15 cellular contexts compared by ENCODE assay signal in genomic region chr3:110436209-110436608, GRCh38.
A peak's percentile ranks its signal among the peaks of the same experiment; 100 is the strongest.
DNase-seq lines count a peak whose midpoint lies in the region; ATAC-seq and TF ChIP-seq lines count a peak whose summit lies in the region.
"Had no signal": no experiment of that assay in that cellular context is flagged by ENCODE, and none has a peak within 500 bp of the region (broad histone marks: within the 10 kb centered on the region; RNA-seq: fewer than 3 reads in every experiment).

No MANE protein-coding gene starts in this region.

- CTCF ChIA-PET in HCT116 (lab: Charles Lee), result no interaction called here

- H2AFZ ChIP-seq in HCT116 (ENCODE audit: low read depth, low read length, poor library complexity, severe bottlenecking), result peak overlapping the region; percentile 92

- H3K9me3 ChIP-seq in HCT116 (ENCODE audit: control insufficient read depth in 1 of 2, insufficient read depth in 1 of 2, low read depth in 1 of 2, low read length in 2 of 2) (no peaks in the 10 kb centered on the region), right lobe of liver (no peaks in the 10 kb centered on the region)
- H3K9me3 ChIP-seq: BLaER1 treated with 17β-estradiol and CSF1 and Interleukin-3, amounts not matched to agents 10 nM and 100 nM had no signal

- no peak overlapping the region for H3K4me2 ChIP-seq in HCT116 (ENCODE audit: low read length)
- H3K4me2 ChIP-seq: BLaER1 treated with 17β-estradiol and CSF1 and Interleukin-3, amounts not matched to agents 10 nM and 100 nM had no signal

- H3K36me3 ChIP-seq in HCT116 (ENCODE audit: control insufficient read depth in 1 of 2, insufficient read depth in 2 of 2, low read length in 2 of 2), result no peaks in the 10 kb centered on the region
- H3K36me3 ChIP-seq in right lobe of liver, result no peaks in the 10 kb centered on the region
- H3K36me3 ChIP-seq: BLaER1 treated with 17β-estradiol and CSF1 and Interleukin-3, amounts not matched to agents 10 nM and 100 nM had no signal

- TF ChIP-seq POLR2A in HCT116 (IDR thresholded peaks at IDR 0.05; ENCODE audit: borderline replicate concordance, extremely low read depth, insufficient read depth, insufficient read length) (no peak), right lobe of liver (IDR thresholded peaks at IDR 0.05) (no peak)

- TF ChIP-seq CTCF in HCT116 (IDR thresholded peaks at IDR 0.05 in 2 of 3, conservative IDR thresholded peaks at IDR 0.05 in 1 of 3; ENCODE audit: borderline replicate concordance in 1 of 3, insufficient read depth in 1 of 3, low read depth in 2 of 3, low read length in 2 of 3), result no peak
- TF ChIP-seq CTCF in right lobe of liver (IDR thresholded peaks at IDR 0.05), result no peak

- H3K9ac ChIP-seq in HCT116 (ENCODE audit: low read length), result no peak overlapping the region
- H3K9ac ChIP-seq: BLaER1 treated with 17β-estradiol and CSF1 and Interleukin-3, amounts not matched to agents 10 nM and 100 nM had no signal

- 28% methylated on average over 3 of the region's 3 CpGs for WGBS in right lobe of liver (ENCODE audit: insufficient coverage, low coverage, low lambda C conversion rate, missing lambda C conversion rate)

- H3K79me2 ChIP-seq in HCT116 (ENCODE audit: insufficient read depth, low read length), result no peaks in the 10 kb centered on the region

- no peaks in the 10 kb centered on the region for H3K9me2 ChIP-seq in HCT116 (ENCODE audit: insufficient read depth)

- RAD21 ChIA-PET in HCT116 (lab: Charles Lee; ENCODE audit: low non-redundant PET in 1 of 2, low total read pairs in 2 of 2, uncharacterized antibody in 2 of 2, unreplicated experiment in 2 of 2), result no interaction called here

- POLR2A ChIA-PET in HCT116 (lab: Charles Lee), result no interaction called here

- DNase-seq in HCT116 (ENCODE audit: low read depth, low spot score) (no peak), left colon (no peak), right lobe of liver (no peak), NCI-H2081 (lab: John Stamatoyannopoulos, UW) (no peak), DMS79 treated with DMSO at 0.1 percent for 48 hours (lab: John Stamatoyannopoulos, UW) (no peak)
- DNase-seq: Calu3; CD8-positive, alpha-beta T cell; DND-41; EL; H7; KG1 had no signal

- no TSS peak for BruUV-seq in HCT116 (replicated peaks; lab: Mats Ljungman, UMichigan)

- H3K27me3 ChIP-seq in HCT116 (ENCODE audit: insufficient read depth, low read length) (no peaks in the 10 kb centered on the region), right lobe of liver (no peaks in the 10 kb centered on the region)
- H3K27me3 ChIP-seq: BLaER1 treated with 17β-estradiol and CSF1 and Interleukin-3, amounts not matched to agents 10 nM and 100 nM had no signal

- H3K4me3 ChIP-seq in HCT116 (replicated peaks in 1 of 2; ENCODE audit: low read depth in 1 of 2, low read length in 2 of 2) (no peak overlapping the region), right lobe of liver (no peak overlapping the region)
- H3K4me3 ChIP-seq: BLaER1 treated with 17β-estradiol and CSF1 and Interleukin-3, amounts not matched to agents 10 nM and 100 nM; GM12878 had no signal

- H3K27ac ChIP-seq in HCT116 (ENCODE audit: low read depth, low read length) (no peak overlapping the region), right lobe of liver (no peak overlapping the region)
- H3K27ac ChIP-seq: BLaER1 treated with 17β-estradiol and CSF1 and Interleukin-3, amounts not matched to agents 10 nM and 100 nM had no signal

- intact Hi-C loops in HCT116 (cut with micrococcal nuclease) (no loop called here), left colon (cut with DNase I, micrococcal nuclease) (no loop called here), right lobe of liver (cut with DNase I) (no loop called here)

- no peak for TF ChIP-seq RAD21 in HCT116 (IDR thresholded peaks at IDR 0.05; ENCODE audit: low read depth)

- ATAC-seq in HCT116, result no peak
- ATAC-seq in left colon, result peak; percentile 55
- peak; percentile 83 to 94 (median 92) for ATAC-seq in right lobe of liver
- no peak for ATAC-seq in HG03039 (IDR thresholded peaks at IDR 0.05; ENCODE audit: unreplicated experiment)
- ATAC-seq in HG03095 (IDR thresholded peaks at IDR 0.05; ENCODE audit: unreplicated experiment), result no peak
- ATAC-seq: CD8-positive, alpha-beta T cell; GM12878 had no signal

- H4K20me1 ChIP-seq in HCT116 (ENCODE audit: insufficient read depth), result no peaks in the 10 kb centered on the region
- H4K20me1 ChIP-seq: BLaER1 treated with 17β-estradiol and CSF1 and Interleukin-3, amounts not matched to agents 10 nM and 100 nM had no signal

- no peaks in the 10 kb centered on the region for H3K4me1 ChIP-seq in HCT116 (ENCODE audit: control insufficient read depth in 1 of 2, insufficient read depth in 2 of 2, low read length in 2 of 2)
- H3K4me1 ChIP-seq in right lobe of liver, result peaks cover 0 to 10% (median 0%) of the 10 kb centered on the region in 4 donors
- H3K4me1 ChIP-seq: BLaER1 treated with 17β-estradiol and CSF1 and Interleukin-3, amounts not matched to agents 10 nM and 100 nM had no signal

TF ChIP-seq in HCT116, 20 proteins besides CTCF, POLR2A, EP300 and RAD21:
- no peak for TF ChIP-seq FOSL1 (IDR thresholded peaks at IDR 0.05; ENCODE audit: low read depth)
- TF ChIP-seq TCF7L2 (IDR thresholded peaks at IDR 0.05; ENCODE audit: borderline replicate concordance, extremely low read depth, insufficient read depth, insufficient read length), result no peak
- no peak for TF ChIP-seq EGR1 (IDR thresholded peaks at IDR 0.05; ENCODE audit: low read depth)
- no peak for TF ChIP-seq CBX3 (IDR thresholded peaks at IDR 0.05; ENCODE audit: low read depth)
- TF ChIP-seq EZH2phosphoT487 (IDR thresholded peaks at IDR 0.05; ENCODE audit: borderline replicate concordance), result no peak
- no peak for TF ChIP-seq ZBTB33 (IDR thresholded peaks at IDR 0.05; ENCODE audit: extremely low read depth, insufficient replicate concordance, low read length)
- TF ChIP-seq ZNF274 (IDR thresholded peaks at IDR 0.05; ENCODE audit: low read depth, low read length), result no peak
- no peak for TF ChIP-seq POLR2AphosphoS5 (IDR thresholded peaks at IDR 0.05; ENCODE audit: low read depth, low read length)
- TF ChIP-seq ZFX (IDR thresholded peaks at IDR 0.05), result no peak
- TF ChIP-seq ATF3 (IDR thresholded peaks at IDR 0.05), result no peak
- TF ChIP-seq JUND (IDR thresholded peaks at IDR 0.05), result no peak
- no peak for TF ChIP-seq ELF1 (IDR thresholded peaks at IDR 0.05; ENCODE audit: borderline replicate concordance, low read depth)

Comparison
In these comparisons a context has a peak if more than half of its experiments do, and no peak if none do; other contexts are left out.
1. ATAC-seq: peak in left colon (single experiment) and right lobe of liver (4 of 4); none in HCT116 (single experiment), HG03039 (single experiment) and HG03095 (single experiment).